In genomic region chrX:135518161-135518560, GRCh38 we compare ENCODE assay signal across 1 cellular context.
TF ChIP-seq lines count a peak whose summit lies in the region.

No MANE protein-coding gene starts in this region.

TF ChIP-seq in K562, 482 proteins besides CTCF, POLR2A, EP300 and RAD21 (continued from another document):
- TF ChIP-seq STAG1 (CRISPR knock-in tag; IDR thresholded peaks at IDR 0.05; ENCODE audit: borderline replicate concordance) (no peak), DDX20 (tag; IDR thresholded peaks at IDR 0.05; ENCODE audit: low read depth) (no peak), ZBTB7A (IDR thresholded peaks at IDR 0.05; ENCODE audit: borderline replicate concordance, control insufficient read depth, low read depth, low read length) (no peak), BRD9 (IDR thresholded peaks at IDR 0.05; ENCODE audit: low read depth, partially characterized antibody) (no peak), ZNF696 (CRISPR knock-in tag; conservative IDR thresholded peaks at IDR 0.05) (no peak), FOXK2 (conservative IDR thresholded peaks at IDR 0.05 in 1 of 2, IDR thresholded peaks at IDR 0.05 in 1 of 2; ENCODE audit: low read depth in 2 of 2) (no peak), KAT7 (CRISPR knock-in tag; IDR thresholded peaks at IDR 0.05; ENCODE audit: borderline replicate concordance) (no peak), SMARCB1 (IDR thresholded peaks at IDR 0.05; ENCODE audit: insufficient read length, low read depth) (no peak), TRIM24 (IDR thresholded peaks at IDR 0.05) (no peak), RHOXF2B (CRISPR knock-in tag; conservative IDR thresholded peaks at IDR 0.05) (no peak), RAD51 (IDR thresholded peaks at IDR 0.05; ENCODE audit: borderline replicate concordance, low read depth) (no peak), NR3C1 (CRISPR knock-in tag; IDR thresholded peaks at IDR 0.05) (no peak), ZNF140 (CRISPR knock-in tag; IDR thresholded peaks at IDR 0.05) (no peak)
TF ChIP-seq in K562: peak in this region for 0.
